8 cellular contexts compared by ENCODE assay signal in the genomic region with DNA sequence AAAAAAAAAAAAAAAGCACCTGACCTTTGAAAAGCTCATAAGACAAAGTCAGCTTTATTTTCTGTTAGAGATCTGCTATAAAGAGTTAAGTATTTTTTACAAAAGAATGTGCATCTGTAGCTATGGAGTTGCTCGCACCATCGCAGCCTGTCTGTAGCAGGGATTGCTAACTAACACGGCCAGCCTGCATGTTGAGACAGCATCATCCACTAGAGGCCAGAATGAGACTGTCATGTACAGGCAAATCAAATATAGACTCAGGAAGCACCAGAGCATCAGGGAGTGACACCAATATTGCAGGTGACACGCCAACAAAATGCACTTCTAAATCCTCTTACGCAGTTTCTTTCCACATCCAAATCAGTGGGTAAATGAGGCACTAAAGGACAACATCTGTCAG.
DNase-seq lines count a peak whose midpoint lies in the region; ATAC-seq and TF ChIP-seq lines count a peak whose summit lies in the region.

No MANE protein-coding gene starts in this region.

- H3K4me3 ChIP-seq in WI38 (ENCODE audit: low read depth, low read length) (no peak overlapping the region), heart right ventricle (no peak overlapping the region)

- intact Hi-C loops in heart right ventricle (cut with DNase I), result loop anchor here in 4 of 10 donors (5.0 to 10.0 kb wide), 3 partner anchors 343 to 716 kb away; no protein-coding TSS in a partner anchor

- no peaks in the 10 kb centered on the region for H3K9me3 ChIP-seq in heart right ventricle

- H3K36me3 ChIP-seq in heart right ventricle, result no peaks in the 10 kb centered on the region

- H3K4me1 ChIP-seq in heart right ventricle, result peaks cover 0 to 9% (median 0%) of the 10 kb centered on the region in 9 donors

- WGBS in heart right ventricle, 2 donors, result 12 to 14% methylated on average over 5 of the region's 5 CpGs

- ATAC-seq in heart right ventricle, result peak; percentile 85 to 94 (median 90)
- ATAC-seq in GM18498 (IDR thresholded peaks at IDR 0.05; ENCODE audit: unreplicated experiment), result no peak
- no peak for ATAC-seq in HG02623 (IDR thresholded peaks at IDR 0.05; ENCODE audit: unreplicated experiment)

- peaks cover 0 to 21% (median 7%) of the 10 kb centered on the region in 7 donors for H3K27me3 ChIP-seq in heart right ventricle

- peak; percentile 24; the same call in 1 of the 2 replicates for TF ChIP-seq CTCF in WI38 (IDR thresholded peaks at IDR 0.05; ENCODE audit: low read depth, low read length)
- peak; percentile 14 to 80 (median 64) for TF ChIP-seq CTCF in heart right ventricle (IDR thresholded peaks at IDR 0.05)

- H3K27ac ChIP-seq in heart right ventricle, result no peak overlapping the region

- DNase-seq in Daoy (ENCODE audit: low read depth) (peak; percentile 35), NCI-H1092 (lab: John Stamatoyannopoulos, UW) (peak; percentile 66), heart right ventricle (peak in 1 of 2 donors; percentile 51), retina (peak; percentile 68), SKM-1 treated with dmso at 0.1 percent for 144 hours (lab: John Stamatoyannopoulos, UW; ENCODE audit: unreplicated experiment) (no peak)

Comparison
In these comparisons a context has a peak if more than half of its experiments do, and no peak if none do; other contexts are left out.
1. ATAC-seq: peak in heart right ventricle (8 of 8); none in GM18498 (single experiment) and HG02623 (single experiment).